In genomic region chr6:10901751-10902150, GRCh38 we compare ENCODE assay signal across 9 cellular contexts.
A peak's percentile ranks its signal among the peaks of the same experiment; 100 is the strongest.
DNase-seq lines count a peak whose midpoint lies in the region; ATAC-seq and TF ChIP-seq lines count a peak whose summit lies in the region.
"Had no signal": no experiment of that assay in that cellular context is flagged by ENCODE, and none has a peak within 500 bp of the region (broad histone marks: within the 10 kb centered on the region; RNA-seq: fewer than 3 reads in every experiment).

No MANE protein-coding gene starts in this region.

- no peak overlapping the region for H3K4me3 ChIP-seq in DND-41 (ENCODE audit: low read depth in 1 of 2, low read length in 2 of 2)

- H3K9ac ChIP-seq in DND-41 (ENCODE audit: low read depth, low read length), result no peak overlapping the region

- peak overlapping the region; percentile 57 for H2AFZ ChIP-seq in DND-41 (ENCODE audit: low read depth, low read length)

- ATAC-seq in DND-41 (ENCODE audit: insufficient read depth, low read depth) (peak; percentile 94), GM19395 (IDR thresholded peaks at IDR 0.05; ENCODE audit: unreplicated experiment) (peak; percentile 98), HG03108 (IDR thresholded peaks at IDR 0.05; ENCODE audit: unreplicated experiment) (peak; percentile 84)

- peak overlapping the region; percentile 1; the same call in 1 of the 2 replicates for H3K4me2 ChIP-seq in DND-41 (ENCODE audit: insufficient read depth, low read length)

- H3K27me3 ChIP-seq in DND-41 (ENCODE audit: insufficient read depth, low read length, poor library complexity), result no peaks in the 10 kb centered on the region

- H3K9me3 ChIP-seq in DND-41 (ENCODE audit: insufficient read depth, low read length, severe bottlenecking), result no peaks in the 10 kb centered on the region

- H3K79me2 ChIP-seq in DND-41 (ENCODE audit: insufficient read depth, low read length), result no peaks in the 10 kb centered on the region

- H4K20me1 ChIP-seq in DND-41 (ENCODE audit: insufficient read depth, low read length), result no peaks in the 10 kb centered on the region

- H3K36me3 ChIP-seq in DND-41 (ENCODE audit: insufficient read depth, low read length), result no peaks in the 10 kb centered on the region

- H3K4me1 ChIP-seq in DND-41 (ENCODE audit: insufficient read depth, low read length), result peaks cover 11% of the 10 kb centered on the region

- no peak overlapping the region for H3K27ac ChIP-seq in DND-41 (ENCODE audit: low read length)

- DNase-seq in DND-41, result peak; percentile 38
- DNase-seq in SIG-M5 treated with dmso at 0.1 percent for 504 hours (lab: John Stamatoyannopoulos, UW; ENCODE audit: unreplicated experiment), result peak; percentile 92
- no peak for DNase-seq in NCI-H2171 treated with DMSO at 0.1 percent for 48 hours (lab: John Stamatoyannopoulos, UW)
- no peak for DNase-seq in activated T-cell treated with anti-CD3 and anti-CD28 coated beads for 4 hours
- no peak for DNase-seq in AG08396 (ENCODE audit: low spot score)
- no peak for DNase-seq in activated effector memory CD4-positive, alpha-beta T cell treated with Interleukin-2 at 50 U/mL for 16 hours
- DNase-seq: NCI-H1694 treated with DMSO at 0.1 percent for 48 hours had no signal

- TF ChIP-seq CTCF in DND-41 (IDR thresholded peaks at IDR 0.05; ENCODE audit: borderline replicate concordance, extremely low read depth, low read length, poor library complexity, severe bottlenecking), result no peak

Comparison
In these comparisons a context has a peak if more than half of its experiments do, and no peak if none do; other contexts are left out.
1. DNase-seq: peak in DND-41 (single experiment) and SIG-M5 treated with dmso at 0.1 percent for 504 hours (single experiment); none in NCI-H2171 treated with DMSO at 0.1 percent for 48 hours (single experiment), activated T-cell treated with anti-CD3 and anti-CD28 coated beads for 4 hours (single experiment), AG08396 (single experiment) and activated effector memory CD4-positive, alpha-beta T cell treated with Interleukin-2 at 50 U/mL for 16 hours (single experiment).
2. Peak in every context shown above with its lines, with median percentiles within 50 percentile points of each other: ATAC-seq.